Comparison of ENCODE assay signal across 18 cellular contexts in the genomic region with DNA sequence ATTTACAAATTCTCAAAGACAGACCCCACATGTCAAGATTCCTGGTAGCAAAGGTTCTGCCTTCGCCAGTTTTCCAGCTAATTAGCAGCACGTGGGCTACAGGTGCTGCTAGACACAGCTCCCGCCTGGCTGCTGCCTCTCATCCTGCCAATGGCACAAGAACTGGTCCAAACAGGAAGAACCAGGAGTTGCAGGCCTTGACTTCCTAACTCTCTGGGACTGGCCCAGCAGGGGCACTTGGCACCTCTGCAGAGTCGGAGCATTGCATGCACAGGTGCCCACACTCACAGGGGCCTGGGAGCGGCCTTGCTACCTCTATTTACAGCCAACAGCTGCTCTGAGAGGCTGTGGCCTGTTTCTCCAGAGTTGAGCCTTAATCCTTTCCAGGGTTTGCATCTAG. TPM values are rescaled to one million over a fixed set of nuclear protein-coding genes. Genes with fewer than 3 reads are reported as not detected.
DNase-seq lines count a peak whose midpoint lies in the region; ATAC-seq and TF ChIP-seq lines count a peak whose summit lies in the region.
"Had no signal": no experiment of that assay in that cellular context is flagged by ENCODE, and none has a peak within 500 bp of the region (broad histone marks: within the 10 kb centered on the region; RNA-seq: fewer than 3 reads in every experiment).

No MANE protein-coding gene starts in this region.

- H3K4me1 Mint-ChIP-seq in natural killer cell = peaks cover 6 to 16% of the 10 kb centered on the region in 2 donors

- peaks cover 12% of the 10 kb centered on the region for H3K79me1 ChIP-seq in mesenchymal stem cell (replicated peaks; ENCODE audit: low read length, poor library complexity, severe bottlenecking)

- no peaks in the 10 kb centered on the region for H3K27me3 Mint-ChIP-seq in natural killer cell (ENCODE audit: low read depth in 2 of 2)
- H3K27me3 Mint-ChIP-seq: activated naive CD8-positive, alpha-beta T cell treated with anti-CD3 and anti-CD28 coated beads, Interleukin-2, amount 10 ng/mL, durations not matched to agents 7 days and 5 days; activated T-cell treated with anti-CD3 and anti-CD28 coated beads, Interleukin-2, amount 50 U/mL, for 24 hours; CD4-positive, CD25-positive, alpha-beta regulatory T cell; stimulated activated naive CD8-positive, alpha-beta T cell treated with anti-CD3 and anti-CD28 coated beads, Interleukin-15, amount 100 ng/mL, for 72 hours had no signal

- H3K23ac ChIP-seq in mesenchymal stem cell (ENCODE audit: low read length in 2 of 2) = no peak overlapping the region

- H3K36me3 ChIP-seq in SK-N-SH (replicated peaks in 1 of 2; ENCODE audit: control insufficient read depth in 1 of 2, insufficient read depth in 2 of 2, low read length in 1 of 2) (no peaks in the 10 kb centered on the region), body of pancreas (replicated peaks in 1 of 2; ENCODE audit: insufficient read depth in 1 of 2, low read depth in 2 of 2) (no peaks in the 10 kb centered on the region), mesenchymal stem cell (ENCODE audit: control insufficient read depth in 1 of 2, insufficient read depth in 2 of 2, low read depth in 1 of 2, low read length in 2 of 2) (peaks cover 28 to 29% of the 10 kb centered on the region in 2 experiments), thyroid gland (no peaks in the 10 kb centered on the region)

- no peaks in the 10 kb centered on the region for H4K20me1 ChIP-seq in SK-N-SH (ENCODE audit: insufficient read depth)

- no peak overlapping the region for H3K4me3 ChIP-seq in SK-N-SH (ENCODE audit: low read depth in 2 of 2, low read length in 1 of 2)
- H3K4me3 ChIP-seq in body of pancreas = no peak overlapping the region
- no peak overlapping the region for H3K4me3 ChIP-seq in mesenchymal stem cell (ENCODE audit: insufficient read depth in 1 of 2, low read depth in 1 of 2, low read length in 2 of 2)
- no peak overlapping the region for H3K4me3 ChIP-seq in thyroid gland (replicated peaks in 1 of 3)
- H3K4me3 ChIP-seq: mucosa of descending colon had no signal

- peaks cover 23% of the 10 kb centered on the region for H3F3A ChIP-seq in SK-N-SH (replicated peaks; ENCODE audit: insufficient read depth)

- no peaks in the 10 kb centered on the region for H3K9me3 ChIP-seq in SK-N-SH
- H3K9me3 ChIP-seq in body of pancreas = no peaks in the 10 kb centered on the region
- no peaks in the 10 kb centered on the region for H3K9me3 ChIP-seq in mesenchymal stem cell (ENCODE audit: control insufficient read depth, low read length)
- H3K9me3 ChIP-seq in thyroid gland = no peaks in the 10 kb centered on the region
- H3K9me3 ChIP-seq: mucosa of descending colon had no signal

- no peak overlapping the region for H3K27ac Mint-ChIP-seq in natural killer cell
- H3K27ac Mint-ChIP-seq: activated naive CD8-positive, alpha-beta T cell treated with anti-CD3 and anti-CD28 coated beads, Interleukin-2, amount 10 ng/mL, durations not matched to agents 7 days and 5 days; activated T-cell treated with anti-CD3 and anti-CD28 coated beads, Interleukin-2, amount 50 U/mL, for 24 hours had no signal

- no peak overlapping the region for H4K8ac ChIP-seq in mesenchymal stem cell (ENCODE audit: low read length)

- TF ChIP-seq CTCF in SK-N-SH (IDR thresholded peaks at IDR 0.05) (no peak), body of pancreas (IDR thresholded peaks at IDR 0.05) (peak in 1 of 7 experiments; percentile 19), thyroid gland (IDR thresholded peaks at IDR 0.05) (no peak), natural killer cell (IDR thresholded peaks at IDR 0.05) (no peak)

- H3K27me3 ChIP-seq in SK-N-SH (ENCODE audit: insufficient read depth) (no peaks in the 10 kb centered on the region), body of pancreas (no peaks in the 10 kb centered on the region), mesenchymal stem cell (ENCODE audit: control insufficient read depth in 1 of 2, insufficient read depth in 1 of 2, low read length in 2 of 2) (no peaks in the 10 kb centered on the region), thyroid gland (no peaks in the 10 kb centered on the region)

- H3K4me2 ChIP-seq in SK-N-SH (0 out of 2 replicates have a peak overlapping the region, but pooled peaks have one; percentile 50), mesenchymal stem cell (ENCODE audit: low read length, poor library complexity, severe bottlenecking) (no peak overlapping the region)

- WGBS in SK-N-SH (ENCODE audit: low lambda C conversion rate) = 97% methylated on average over 3 of the region's 5 CpGs
- 19 to 54% methylated on average over 5 of the region's 5 CpGs for WGBS in body of pancreas, 2 donors
- 93% methylated on average over 5 of the region's 5 CpGs for WGBS in mesenchymal stem cell
- WGBS in thyroid gland, 2 donors = 29 to 43% methylated on average over 5 of the region's 5 CpGs

- H2AFZ ChIP-seq in SK-N-SH (ENCODE audit: low read depth) (no peak overlapping the region), mesenchymal stem cell (ENCODE audit: low read depth, low read length) (no peak overlapping the region)
- H2AFZ ChIP-seq: parathyroid adenoma had no signal

- TF ChIP-seq EP300 in SK-N-SH (IDR thresholded peaks at IDR 0.05; ENCODE audit: borderline replicate concordance in 1 of 2, low read depth in 1 of 2, low read length in 1 of 2) = no peak

- no peaks in the 10 kb centered on the region for H3K9me3 Mint-ChIP-seq in natural killer cell
- H3K9me3 Mint-ChIP-seq: activated naive CD8-positive, alpha-beta T cell treated with anti-CD3 and anti-CD28 coated beads, Interleukin-2, amount 10 ng/mL, durations not matched to agents 7 days and 5 days; activated T-cell treated with anti-CD3 and anti-CD28 coated beads, Interleukin-2, amount 50 U/mL, for 24 hours; CD4-positive, CD25-positive, alpha-beta regulatory T cell; stimulated activated naive CD8-positive, alpha-beta T cell treated with anti-CD3 and anti-CD28 coated beads, Interleukin-15, amount 100 ng/mL, for 72 hours had no signal

- no peak overlapping the region for H3K18ac ChIP-seq in mesenchymal stem cell (ENCODE audit: low read depth in 1 of 2, low read length in 2 of 2)

- H3K36me3 Mint-ChIP-seq in natural killer cell = no peaks in the 10 kb centered on the region
- H3K36me3 Mint-ChIP-seq: activated naive CD8-positive, alpha-beta T cell treated with anti-CD3 and anti-CD28 coated beads, Interleukin-2, amount 10 ng/mL, durations not matched to agents 7 days and 5 days; CD4-positive, CD25-positive, alpha-beta regulatory T cell had no signal

- H2BK12ac ChIP-seq in mesenchymal stem cell (ENCODE audit: low read length in 2 of 2) = peak overlapping the region in 1 of 2 experiments; percentile 24

- TF ChIP-seq POLR2A in body of pancreas (IDR thresholded peaks at IDR 0.05) = no peak
- TF ChIP-seq POLR2A in thyroid gland (IDR thresholded peaks at IDR 0.05) = no peak

- intact Hi-C loops in body of pancreas (cut with DNase I) (no loop called here), thyroid gland (cut with DNase I) (no loop called here), natural killer cell (cut with micrococcal nuclease) (no loop called here)

- peak overlapping the region; percentile 94 for H2AK5ac ChIP-seq in mesenchymal stem cell (ENCODE audit: low read length, severe bottlenecking)

- H3K4me1 ChIP-seq in SK-N-SH (ENCODE audit: control insufficient read depth in 1 of 2, insufficient read depth in 2 of 2, low read depth in 1 of 2, low read length in 1 of 2) = peaks cover 5 to 25% of the 10 kb centered on the region in 2 experiments; a peak in 3 of 4 replicates
- H3K4me1 ChIP-seq in body of pancreas = peaks cover 69% of the 10 kb centered on the region
- peaks cover 39% of the 10 kb centered on the region for H3K4me1 ChIP-seq in mesenchymal stem cell (ENCODE audit: control insufficient read depth, insufficient read depth, low read depth, low read length)
- H3K4me1 ChIP-seq in thyroid gland = peaks cover 61 to 75% of the 10 kb centered on the region in 2 donors

- peak overlapping the region; percentile 97 for H2BK5ac ChIP-seq in mesenchymal stem cell (ENCODE audit: low read depth, low read length, poor library complexity, severe bottlenecking)

- peak overlapping the region; percentile 12 for H2BK15ac ChIP-seq in mesenchymal stem cell (ENCODE audit: low read depth, poor library complexity, severe bottlenecking)

- H2BK120ac ChIP-seq in mesenchymal stem cell (ENCODE audit: low read depth, low read length) = no peak overlapping the region

- no peak overlapping the region for H3K14ac ChIP-seq in mesenchymal stem cell (ENCODE audit: low read length in 2 of 2)

- H3K9ac ChIP-seq in SK-N-SH = no peak overlapping the region
- H3K9ac ChIP-seq in mesenchymal stem cell (ENCODE audit: low read length) = no peak overlapping the region
- H3K9ac ChIP-seq: parathyroid adenoma had no signal

- peak overlapping the region; percentile 32 for H4K91ac ChIP-seq in mesenchymal stem cell (ENCODE audit: low read length)

- no peak overlapping the region for H3K4ac ChIP-seq in mesenchymal stem cell (ENCODE audit: low read depth in 1 of 2, low read length in 2 of 2)

- H3K27ac ChIP-seq in SK-N-SH (ENCODE audit: low read depth in 2 of 2, low read length in 1 of 2) (no peak overlapping the region; a peak in 1 of 4 replicates), body of pancreas (peak overlapping the region; percentile 76 to 92 (median 91)), mesenchymal stem cell (ENCODE audit: low read length, poor library complexity, severe bottlenecking) (peak overlapping the region; percentile 97), thyroid gland (peak overlapping the region; percentile 80 to 86 (median 85))

- TF ChIP-seq RAD21 in SK-N-SH (IDR thresholded peaks at IDR 0.05; ENCODE audit: low read length) = no peak

- CTCF ChIA-PET in SK-N-SH (lab: Yijun Ruan, JAX) = interaction anchor here (1.0 to 2.3 kb wide), 3 partner anchors 23 to 105 kb away, joined by 3 to 9 read pairs (median 3); no protein-coding TSS in a partner anchor

- no peaks in the 10 kb centered on the region for H3K79me2 ChIP-seq in SK-N-SH (ENCODE audit: insufficient read depth)

- no peak for ATAC-seq in SK-N-SH treated with all-trans-retinoic acid at 6 μM for 48 hours
- peak; percentile 58 for ATAC-seq in body of pancreas
- ATAC-seq in HG03378 (IDR thresholded peaks at IDR 0.05; ENCODE audit: unreplicated experiment) = no peak
- ATAC-seq in natural killer cell = no peak
- ATAC-seq: mucosa of descending colon; stimulated activated naive CD8-positive, alpha-beta T cell treated with anti-CD3 and anti-CD28 coated beads, Interleukin-15, amount 100 ng/mL, for 72 hours had no signal

- no peaks in the 10 kb centered on the region for H3K9me2 ChIP-seq in SK-N-SH

- POLR2A ChIA-PET in SK-N-SH (lab: Yijun Ruan, JAX) = no interaction called here

- DNase-seq in SK-N-SH (no peak), body of pancreas (peak; percentile 76 to 93 (median 89)), mesenchymal stem cell (no peak), thyroid gland (peak; percentile 66 to 76), KG1 (lab: John Stamatoyannopoulos, UW) (no peak), natural killer cell (no peak)
- DNase-seq: activated CD4-positive, alpha-beta T cell treated with anti-CD3 and anti-CD28 coated beads, Interleukin-2, amount 50 U/mL, for 1 hour; activated naive CD8-positive, alpha-beta T cell treated with anti-CD3 and anti-CD28 coated beads, Interleukin-2, amount 10 ng/mL, durations not matched to agents 7 days and 5 days; activated T-cell treated with anti-CD3 and anti-CD28 coated beads, Interleukin-2, amount 50 U/mL, for 24 hours; CD4-positive, CD25-positive, alpha-beta regulatory T cell; NCI-H1417; NCI-H226; stimulated activated CD4-positive, alpha-beta T cell treated with anti-CD3 and anti-CD28 coated beads, Interleukin-12 subunit alpha, Interleukin-12 subunit beta, amount 100 ng/mL, for 4 hours; stimulated activated naive CD8-positive, alpha-beta T cell treated with anti-CD3 and anti-CD28 coated beads, Interleukin-15, amount 100 ng/mL, for 72 hours had no signal

- H3K4me3 Mint-ChIP-seq in natural killer cell = no peak overlapping the region
- H3K4me3 Mint-ChIP-seq: activated naive CD8-positive, alpha-beta T cell treated with anti-CD3 and anti-CD28 coated beads, Interleukin-2, amount 10 ng/mL, durations not matched to agents 7 days and 5 days; activated T-cell treated with anti-CD3 and anti-CD28 coated beads, Interleukin-2, amount 50 U/mL, for 24 hours; CD4-positive, CD25-positive, alpha-beta regulatory T cell; stimulated activated naive CD8-positive, alpha-beta T cell treated with anti-CD3 and anti-CD28 coated beads, Interleukin-15, amount 100 ng/mL, for 72 hours had no signal

RNA-seq across cellular contexts. Expression of a gene that starts 39.6 kb away (rescaled TPM):
- polyA plus RNA-seq in SK-N-SH (2012; rRNA removed) = 25.2 and 37.6 TPM in 2 replicates
- 27.7 and 28.2 TPM in 2 replicates for polyA plus RNA-seq in SK-N-SH (2012; cell fraction: cytosol; rRNA removed)
- polyA plus RNA-seq in SK-N-SH (2012; cell fraction: nucleus; rRNA removed) = 64.2 and 80.0 TPM in 2 replicates
- total RNA-seq in body of pancreas (10 to 100 TPM; 23.1 to 26.0 TPM), thyroid gland (10 to 100 TPM; 31.6 to 55.5 (median 46.6) TPM), natural killer cell (10 to 100 TPM; 18.8 to 25.8 (median 25.1) TPM)
- 12.5 TPM for polyA plus RNA-seq in mesenchymal stem cell (2013, experiment 1 of 2)
- polyA plus RNA-seq in mesenchymal stem cell (2013, experiment 2 of 2) = 12.8 TPM

RNA-seq across cellular contexts. Expression of a gene that starts 42.1 kb away (rescaled TPM):
- polyA plus RNA-seq in SK-N-SH (2012; rRNA removed) = 179 and 211 TPM in 2 replicates
- polyA plus RNA-seq in SK-N-SH (2012; cell fraction: cytosol; rRNA removed) = 185 and 194 TPM in 2 replicates
- 42.3 and 65.4 TPM in 2 replicates for polyA plus RNA-seq in SK-N-SH (2012; cell fraction: nucleus; rRNA removed)
- 10 to 100 TPM in 1 of 2 donors, not detected in 1; 33.5 TPM for total RNA-seq in body of pancreas
- 47.1 TPM for polyA plus RNA-seq in mesenchymal stem cell (2013, experiment 1 of 2)
- polyA plus RNA-seq in mesenchymal stem cell (2013, experiment 2 of 2) = 49.9 TPM
- total RNA-seq in thyroid gland = 10 to 100 TPM; 22.1 to 79.4 (median 49.9) TPM
- 10 to 100 TPM; 48.0 to 69.7 (median 54.6) TPM for total RNA-seq in natural killer cell

RNA-seq across cellular contexts. Expression of a gene that starts 55.9 kb away (rescaled TPM):
- polyA plus RNA-seq in SK-N-SH (2012; rRNA removed) = 3.1 and 3.7 TPM in 2 replicates
- 1.0 and 2.3 TPM in 2 replicates for polyA plus RNA-seq in SK-N-SH (2012; cell fraction: cytosol; rRNA removed)
- 3.1 and 3.2 TPM in 2 replicates for polyA plus RNA-seq in SK-N-SH (2012; cell fraction: nucleus; rRNA removed)
- total RNA-seq in body of pancreas (not detected), thyroid gland (1 to 10 TPM in 1 of 4 donors, not detected in 3; 3.8 TPM), natural killer cell (1 to 10 TPM; 4.4 to 8.5 (median 7.8) TPM)
- 1.8 TPM for polyA plus RNA-seq in mesenchymal stem cell (2013, experiment 1 of 2)
- polyA plus RNA-seq in mesenchymal stem cell (2013, experiment 2 of 2) = 1.5 TPM

Comparison
In these comparisons a context has a peak if more than half of its experiments do, and no peak if none do; other contexts are left out.
1. DNase-seq: peak in body of pancreas (4 of 4) and thyroid gland (2 of 2); none in SK-N-SH (single experiment), mesenchymal stem cell (single experiment), KG1 (single experiment) and natural killer cell (single experiment).
2. H3K27ac ChIP-seq: peak in body of pancreas (4 of 4), mesenchymal stem cell (single experiment) and thyroid gland (3 of 3); none in SK-N-SH (0 of 2).